8 cellular contexts compared by ENCODE assay signal in the genomic region with DNA sequence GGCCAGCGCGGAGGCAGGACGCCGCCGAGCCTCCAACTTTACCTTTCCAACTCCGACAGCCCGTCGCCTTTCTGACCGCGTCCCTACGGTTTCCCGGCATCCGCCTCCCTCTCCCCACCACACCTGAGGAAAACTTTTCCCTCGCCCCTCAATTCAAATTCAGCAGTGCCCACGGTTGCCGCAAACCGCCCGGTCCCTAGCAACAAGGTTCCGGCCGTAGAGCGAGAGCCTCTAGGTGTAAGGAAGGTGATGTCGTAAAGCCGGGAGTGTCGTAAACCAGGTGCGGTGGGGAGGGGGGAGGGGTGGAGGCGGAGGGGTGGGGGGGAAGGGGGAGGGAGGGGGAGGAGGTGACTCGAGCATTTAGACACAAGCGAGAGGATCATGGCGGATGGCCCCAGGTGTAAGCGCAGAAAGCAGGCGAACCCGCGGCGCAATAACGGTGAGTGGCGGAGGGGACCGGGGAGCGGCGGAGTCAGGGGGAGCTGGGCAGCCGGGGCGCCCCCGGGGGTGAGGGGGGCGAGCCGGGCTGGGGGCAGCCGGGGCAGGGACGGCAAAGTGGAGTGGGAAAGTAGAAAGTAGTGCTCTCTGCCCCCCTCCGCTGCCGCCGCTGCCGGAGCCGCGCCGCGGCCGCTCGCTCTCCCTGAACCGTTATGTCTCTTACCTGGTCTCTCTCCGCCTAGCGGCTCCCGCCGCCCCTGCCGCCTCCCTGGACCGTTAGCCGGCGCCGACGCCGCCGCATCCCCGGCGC. TPM values are rescaled to one million over a fixed set of nuclear protein-coding genes. Genes with fewer than 3 reads are reported as not detected.
DNase-seq lines count a peak whose midpoint lies in the region; FAIRE-seq and TF ChIP-seq lines count a peak whose summit lies in the region.

Gene ZEB1 (plus strand): TSS at position 363 of the 748 bp plus-strand sequence. CDS start 19 bp downstream, at position 382.

- peak within 1 kb of the TSS; percentile 91 for H3K9ac ChIP-seq in ES-I3 (ENCODE audit: low read depth, low read length)

- no peaks in the 10 kb centered on the region for H3K27me3 Mint-ChIP-seq in activated naive CD4-positive, alpha-beta T cell treated with anti-CD3 and anti-CD28 coated beads for 36 hours (ENCODE audit: low read depth)

- H3K4me1 ChIP-seq in ES-I3 (ENCODE audit: insufficient read depth, low read length) (peaks cover 4% of the 10 kb centered on the region; the same call in 1 of the 2 replicates), SJSA1 (replicated peaks) (peaks cover 42% of the 10 kb centered on the region)

- peak within 1 kb of the TSS; percentile 99 for H3K27ac Mint-ChIP-seq in activated naive CD4-positive, alpha-beta T cell treated with anti-CD3 and anti-CD28 coated beads for 36 hours

- H3K27ac ChIP-seq in SJSA1 (peak within 1 kb of the TSS; percentile 96), temporal lobe (ENCODE audit: low read depth, low read length) (peak within 1 kb of the TSS; percentile 36)

- H3K4me3 Mint-ChIP-seq in activated naive CD4-positive, alpha-beta T cell treated with anti-CD3 and anti-CD28 coated beads for 36 hours = peak within 1 kb of the TSS; percentile 98

- peak; percentile 38; the same call in 1 of the 2 replicates for TF ChIP-seq POLR2A in H54 (IDR thresholded peaks at IDR 0.05; ENCODE audit: low read depth, low read length)

- peak within 1 kb of the TSS; percentile 95 for H3K4me3 ChIP-seq in SJSA1

- intact Hi-C loops in activated naive CD4-positive, alpha-beta T cell treated with anti-CD3 and anti-CD28 coated beads for 36 hours (cut with micrococcal nuclease) = loop anchor here (1.0 to 5.0 kb wide), 12 partner anchors 24 to 535 kb away; no protein-coding TSS in a partner anchor

- H3K36me3 ChIP-seq in ES-I3 (ENCODE audit: insufficient read depth, low read length) (no peaks in the 10 kb centered on the region), SJSA1 (peaks cover 20% of the 10 kb centered on the region)

- peaks cover 3% of the 10 kb centered on the region for H3K36me3 Mint-ChIP-seq in activated naive CD4-positive, alpha-beta T cell treated with anti-CD3 and anti-CD28 coated beads for 36 hours (ENCODE audit: low read depth)

- peak; percentile 65 for FAIRE-seq in H54 (lab: Jason Lieb, UNC)

- no peaks in the 10 kb centered on the region for H3K9me3 ChIP-seq in ES-I3 (ENCODE audit: control insufficient read depth, insufficient read depth, low read length)
- no peaks in the 10 kb centered on the region for H3K9me3 ChIP-seq in SJSA1 (replicated peaks)

- DNase-seq in H54 (ENCODE audit: insufficient read length, low spot score) = peak; percentile 40
- peak; percentile 86 for DNase-seq in M059J (ENCODE audit: low read depth)
- DNase-seq in SJSA1 (ENCODE audit: low read depth in 1 of 2, low spot score in 2 of 2) = peak; percentile 91 to 93
- peak; percentile 96 for DNase-seq in activated naive CD4-positive, alpha-beta T cell treated with anti-CD3 and anti-CD28 coated beads for 36 hours
- DNase-seq in glomerular endothelial cell (ENCODE audit: extremely low read depth, low read depth, low spot score) = no peak
- DNase-seq in occipital lobe (lab: John Stamatoyannopoulos, UW) = peak; percentile 68

- CTCF ChIA-PET in activated naive CD4-positive, alpha-beta T cell treated with anti-CD3 and anti-CD28 coated beads for 36 hours (lab: Charles Lee) = no interaction called here

- H3K27me3 ChIP-seq in SJSA1 (replicated peaks) = no peaks in the 10 kb centered on the region

- H3K4me1 Mint-ChIP-seq in activated naive CD4-positive, alpha-beta T cell treated with anti-CD3 and anti-CD28 coated beads for 36 hours (ENCODE audit: low read depth) = peaks cover 33% of the 10 kb centered on the region

- H3K9me3 Mint-ChIP-seq in activated naive CD4-positive, alpha-beta T cell treated with anti-CD3 and anti-CD28 coated beads for 36 hours = no peaks in the 10 kb centered on the region

RNA-seq across cellular contexts. Expression of gene ZEB1, which starts in this region (rescaled TPM):
- 14.4 and 17.6 TPM in 2 replicates for total RNA-seq in M059J (2014; rRNA removed; shearing (Covaris generic))
- 67.3 and 87.4 TPM in 2 replicates for total RNA-seq in SJSA1 (2014; rRNA removed; shearing (Covaris generic))
- total RNA-seq in activated naive CD4-positive, alpha-beta T cell treated with anti-CD3 and anti-CD28 coated beads for 36 hours = 10 to 100 TPM; 24.8 to 29.1 TPM
- total RNA-seq in glomerular endothelial cell (61.0 and 105 TPM in 2 replicates), occipital lobe (76.9 TPM), temporal lobe (46.5 TPM)
